ENCODE assay signal across 8 cellular contexts in the genomic region with DNA sequence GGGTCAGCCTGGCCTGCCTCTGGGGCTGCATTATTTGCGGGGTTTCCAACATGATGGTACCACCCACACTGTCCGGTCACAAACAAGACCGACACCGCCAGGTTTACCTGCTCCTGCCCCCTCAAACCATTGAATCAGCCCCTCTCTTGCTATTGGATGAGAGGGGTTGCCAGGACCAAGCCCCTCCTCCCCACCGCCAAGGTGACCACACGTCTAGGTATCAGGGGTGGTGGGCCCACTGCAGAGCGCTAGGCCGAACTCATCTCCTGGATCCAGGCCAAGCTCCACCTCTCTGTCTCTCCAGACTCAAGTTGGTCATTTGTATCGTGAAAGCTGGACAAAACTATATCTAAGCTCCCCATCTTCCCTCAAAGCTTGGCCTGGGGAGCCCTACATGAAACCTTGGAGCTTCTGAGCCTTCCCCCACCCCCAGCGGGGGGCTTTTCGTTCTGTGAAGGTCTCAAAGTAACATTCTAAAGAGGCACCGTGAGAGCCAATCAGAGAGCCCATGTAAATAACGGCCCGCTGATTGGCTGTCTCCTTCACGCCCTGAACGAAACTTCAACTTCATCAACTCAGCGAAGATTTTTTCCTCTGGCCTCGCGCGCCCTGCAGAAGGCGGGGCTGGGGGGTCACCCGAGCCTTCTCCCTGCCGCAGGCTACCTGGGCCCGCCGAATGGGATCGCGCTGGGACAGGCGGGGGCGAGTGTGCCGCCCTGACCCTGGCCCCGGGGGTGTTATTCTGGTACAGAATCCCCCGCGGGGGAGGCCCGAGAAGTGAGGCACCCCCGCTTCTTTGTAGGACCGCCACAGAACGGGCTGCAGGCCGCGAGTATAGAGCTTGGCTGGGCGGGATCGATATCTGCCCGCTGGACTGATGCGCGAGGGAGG. TPM values are rescaled to one million over a fixed set of nuclear protein-coding genes. Genes with fewer than 3 reads are reported as not detected.
DNase-seq lines count a peak whose midpoint lies in the region; ATAC-seq, FAIRE-seq and TF ChIP-seq lines count a peak whose summit lies in the region.

No MANE protein-coding gene starts in this region.

- TF ChIP-seq EP300 in GM12878 (IDR thresholded peaks at IDR 0.05; ENCODE audit: borderline replicate concordance in 1 of 2, control insufficient read depth in 1 of 2, low read depth in 2 of 2, low read length in 2 of 2) = no peak

- no peaks in the 10 kb centered on the region for H3K79me2 ChIP-seq in GM12878 (ENCODE audit: control insufficient read depth, insufficient read depth, low read length)

- peaks cover 69% of the 10 kb centered on the region for H3K27me3 ChIP-seq in HUES48 (ENCODE audit: control insufficient read depth, insufficient read depth, low read length)
- peaks cover 0 to 14% of the 10 kb centered on the region in 2 experiments; a peak in 3 of 4 replicates for H3K27me3 ChIP-seq in GM12878 (replicated peaks in 1 of 2; ENCODE audit: control insufficient read depth in 2 of 2, insufficient read depth in 2 of 2, low read length in 1 of 2)

- POLR2A ChIA-PET in GM12878 (lab: Charles Lee) = interaction anchor here (0.6 to 3.6 kb wide), 14 partner anchors 9 to 109 kb away, joined by 3 to 31 read pairs (median 4); partner anchors contain the start of gene CXXC5

- H3K36me3 ChIP-seq in HUES48 (ENCODE audit: control insufficient read depth, insufficient read depth, low read length) = no peaks in the 10 kb centered on the region
- H3K36me3 ChIP-seq in GM12878 (ENCODE audit: control insufficient read depth in 2 of 2, insufficient read depth in 2 of 2, low read length in 1 of 2) = no peaks in the 10 kb centered on the region

- H3K4me2 ChIP-seq in GM12878 (ENCODE audit: control insufficient read depth, insufficient read depth) = peak overlapping the region; percentile 98

- H3K4me1 ChIP-seq in HUES48 (ENCODE audit: control insufficient read depth, insufficient read depth, low read length) (peaks cover 47% of the 10 kb centered on the region), GM12878 (ENCODE audit: control insufficient read depth, insufficient read depth, low read length) (peaks cover 48% of the 10 kb centered on the region)

- TF ChIP-seq RAD21 in GM12878 (IDR thresholded peaks at IDR 0.05; ENCODE audit: insufficient read depth, low read depth, low read length) = no peak

- BruUV-seq in GM12878 (replicated peaks; lab: Mats Ljungman, UMichigan) = no TSS peak

- peak overlapping the region; percentile 83 for H3K27ac ChIP-seq in HUES48 (ENCODE audit: low read depth, low read length)
- H3K27ac ChIP-seq in GM12878 (ENCODE audit: control insufficient read depth, insufficient read depth) = peak overlapping the region; percentile 33; the same call in 1 of the 2 replicates

- H3K9ac ChIP-seq in HUES48 (ENCODE audit: low read depth, low read length) = no peak overlapping the region
- no peak overlapping the region; the same call in 1 of the 2 replicates for H3K9ac ChIP-seq in GM12878 (ENCODE audit: control insufficient read depth, insufficient read depth, low read length)

- CTCF ChIA-PET in GM12878 (lab: Yijun Ruan, JAX) = interaction anchor here (0.5 to 4.1 kb wide), 8 partner anchors 16 to 474 kb away, joined by 3 to 25 read pairs (median 12); no protein-coding TSS in a partner anchor

- in situ Hi-C loops in GM12878 (cut with MboI) = no loop called here

- H2AFZ ChIP-seq in GM12878 (ENCODE audit: control insufficient read depth, low read depth, low read length) = peak overlapping the region; percentile 71

- peak; percentile 61 for ATAC-seq in GM12878

- intact Hi-C loops in GM12878 (cut with micrococcal nuclease; ENCODE audit: unreplicated experiment) = loop anchor here (5.0 kb wide), 3 partner anchors 34 to 109 kb away; no protein-coding TSS in a partner anchor

- no peak for TF ChIP-seq POLR2A in GM12878 (IDR thresholded peaks at IDR 0.05; ENCODE audit: low read depth, low read length)

- H4K20me1 ChIP-seq in GM12878 (ENCODE audit: control insufficient read depth, insufficient read depth) = no peaks in the 10 kb centered on the region; the same call in 1 of the 2 replicates

- no peak for TF ChIP-seq CTCF in GM12878 (IDR thresholded peaks at IDR 0.05 in 2 of 3, conservative IDR thresholded peaks at IDR 0.05 in 1 of 3; ENCODE audit: control insufficient read depth in 2 of 3, extremely low read depth in 1 of 3, insufficient read depth in 1 of 3, low read depth in 3 of 3, low read length in 3 of 3)

- H3K4me3 ChIP-seq in HUES48 (ENCODE audit: low read depth, low read length) = peak overlapping the region; percentile 58
- H3K4me3 ChIP-seq in GM12878 = no peak overlapping the region

- RAD21 ChIA-PET in GM12878 (lab: Charles Lee; ENCODE audit: unreplicated experiment) = interaction anchor here (0.6 to 5.3 kb wide), 15 partner anchors 10 to 295 kb away, joined by 3 to 60 read pairs (median 7); no protein-coding TSS in a partner anchor

- SMC1A ChIA-PET in GM12878 (lab: Charles Lee; ENCODE audit: uncharacterized antibody, unreplicated experiment) = interaction anchor here (0.8 to 7.1 kb wide), 10 partner anchors 10 to 110 kb away, joined by 3 to 50 read pairs (median 8); no protein-coding TSS in a partner anchor

- DNase-seq in NCI-H1417 (lab: John Stamatoyannopoulos, UW) (peak; percentile 46 to 71 (median 56)), NCI-H1417 treated with DMSO at 0.1 percent for 48 hours (lab: John Stamatoyannopoulos, UW) (no peak), T-helper 1 cell (peak in 3 of 5 donors; percentile 21 to 38 (median 23)), GM12878 (ENCODE audit: low read depth, low spot score) (no peak), iPS DF 19.7 (ENCODE audit: low read depth, low spot score) (peak; percentile 95), putamen (ENCODE audit: low spot score) (peak; percentile 77), NK-92 (lab: John Stamatoyannopoulos, UW; ENCODE audit: unreplicated experiment) (no peak)

- H3K9me3 ChIP-seq in HUES48 (ENCODE audit: control insufficient read depth, insufficient read depth, low read length) = no peaks in the 10 kb centered on the region
- H3K9me3 ChIP-seq in GM12878 (replicated peaks; ENCODE audit: control insufficient read depth, insufficient read depth, low read length) = no peaks in the 10 kb centered on the region

- 9% methylated on average over 44 of the region's 44 CpGs for WGBS in GM12878 (ENCODE audit: insufficient coverage, insufficient replicate concordance, low lambda C conversion rate, missing lambda C conversion rate)

- peak; percentile 81 for FAIRE-seq in GM12878 (lab: Jason Lieb, UNC)

TF ChIP-seq in GM12878, 131 proteins besides CTCF, POLR2A, EP300 and RAD21 (continues in another document):
- TF ChIP-seq, protein P1, sequence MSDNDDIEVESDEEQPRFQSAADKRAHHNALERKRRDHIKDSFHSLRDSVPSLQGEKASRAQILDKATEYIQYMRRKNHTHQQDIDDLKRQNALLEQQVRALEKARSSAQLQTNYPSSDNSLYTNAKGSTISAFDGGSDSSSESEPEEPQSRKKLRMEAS (IDR thresholded peaks at IDR 0.05; ENCODE audit: low read depth, low read length) = peak; percentile 67; the same call in 1 of the 2 replicates
- no peak for TF ChIP-seq POLR2AphosphoS5 (IDR thresholded peaks at IDR 0.05; ENCODE audit: low read length)
- TF ChIP-seq ZZZ3 (IDR thresholded peaks at IDR 0.05; ENCODE audit: control insufficient read depth, insufficient read length, low read depth) = no peak
- TF ChIP-seq BCL3 (IDR thresholded peaks at IDR 0.05; ENCODE audit: borderline replicate concordance, insufficient read depth, low read depth, low read length, poor library complexity, severe bottlenecking) = no peak
- TF ChIP-seq ZNF217 (IDR thresholded peaks at IDR 0.05) = no peak
- 0 out of 2 replicates have a peak, but pooled peaks have one; percentile 69 for TF ChIP-seq STAT1 (conservative IDR thresholded peaks at IDR 0.05)

RNA-seq across cellular contexts. Expression of gene PSD2, which starts 49.6 kb away (rescaled TPM):
- 0.12 and 0.23 TPM in 2 replicates for total RNA-seq in GM12878 (2013; cell fraction: nucleolus; rRNA removed)
- total RNA-seq in GM12878 (2014; rRNA removed) = 0.11 TPM in 1 of 2 replicates, not detected in the other
- not detected in 2 replicates for total RNA-seq in GM12878 (2014; rRNA removed; fragmentation: Illumina TruSeq; extraction: Trizol)
- not detected in 2 replicates for total RNA-seq in GM12878 (2021)
- 0.05 TPM for polyA plus RNA-seq in GM12878 (2011; ENCODE audit: low read depth)
- polyA plus RNA-seq in GM12878 (2011; rRNA removed) = 0.04 and 0.07 TPM in 2 replicates
- 0.04 and 0.07 TPM in 2 replicates for polyA plus RNA-seq in GM12878 (2011; cell fraction: cytosol; rRNA removed)
- 0.28 and 0.40 TPM in 2 replicates for polyA plus RNA-seq in GM12878 (2011; cell fraction: nucleus; rRNA removed)
- 0.04 and 0.15 TPM in 2 replicates for polyA plus RNA-seq in GM12878 (2012)
- polyA plus RNA-seq in GM12878 (2014; fragmentation: Illumina TruSeq; extraction: Trizol) = 0.03 and 0.05 TPM in 2 replicates
- under 1 TPM in 1 of 2 experiments, not detected in 1; 0.02 TPM for polyA plus RNA-seq in GM12878 (2014; fragmentation: Nextera tagmentation; extraction: Ambion mirVana)
- 0.03 TPM in 1 of 2 replicates, not detected in the other for polyA plus RNA-seq in GM12878 (2014; rRNA removed)
- under 1 TPM in 1 of 2 experiments, not detected in 1; 0.14 TPM for polyA plus RNA-seq in GM12878 (2016; fragmentation: Nextera tagmentation; extraction: Ambion mirVana)
- polyA minus RNA-seq in GM12878 (2011; rRNA and poly(A)+ RNA removed) = 0.10 TPM in 1 of 2 replicates, not detected in the other
- not detected in 2 replicates for polyA minus RNA-seq in GM12878 (2011; cell fraction: cytosol; rRNA and poly(A)+ RNA removed)
- not detected in 2 replicates for polyA minus RNA-seq in GM12878 (2011; cell fraction: nucleus; rRNA and poly(A)+ RNA removed)

Comparison
In these comparisons a context has a peak if more than half of its experiments do, and no peak if none do; other contexts are left out.
1. DNase-seq: peak in NCI-H1417 (3 of 3), T-helper 1 cell (3 of 5), iPS DF 19.7 (single experiment) and putamen (single experiment); none in NCI-H1417 treated with DMSO at 0.1 percent for 48 hours (single experiment), GM12878 (single experiment) and NK-92 (single experiment).